8 cellular contexts compared by ENCODE assay signal in the genomic region with DNA sequence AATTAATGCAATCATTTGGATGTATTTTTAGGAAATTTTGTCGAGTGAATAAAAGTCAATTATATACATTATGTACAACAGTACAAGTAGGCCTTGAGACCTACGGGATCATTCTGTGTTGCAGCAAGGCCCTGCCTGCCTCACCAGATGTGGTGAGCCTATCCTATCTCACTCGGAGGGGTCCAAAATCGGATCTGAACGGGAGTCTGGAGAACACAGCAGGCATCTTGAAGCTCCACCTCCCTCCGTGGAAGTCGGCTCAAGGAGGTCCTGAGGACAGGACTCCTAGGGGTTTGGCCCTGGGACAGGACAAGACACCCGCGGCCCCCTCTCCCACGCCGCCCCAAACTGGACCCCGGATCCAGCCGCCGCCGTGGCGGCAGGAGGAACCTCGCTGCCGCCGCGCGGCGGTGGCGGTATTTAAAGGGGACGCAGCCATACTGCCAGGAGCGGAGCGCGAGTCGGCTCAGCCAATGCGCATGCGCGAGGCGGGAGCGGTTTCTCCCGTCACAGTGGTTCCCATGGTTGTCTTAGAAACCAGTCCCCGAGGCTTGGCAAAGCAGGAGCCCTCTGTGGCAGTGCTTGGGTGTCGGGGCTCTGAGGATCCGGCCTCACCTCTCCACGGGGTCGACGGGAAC.
DNase-seq lines count a peak whose midpoint lies in the region; ATAC-seq and TF ChIP-seq lines count a peak whose summit lies in the region.
"Not testable (repeated sequence)": the region's sequence is repeated elsewhere in the genome, so short reads cannot be mapped to it uniquely, and the experiment has no call there.

No MANE protein-coding gene starts in this region.

- H3K27ac Mint-ChIP-seq in activated CD4-positive, alpha-beta T cell treated with anti-CD3 and anti-CD28 coated beads for 36 hours = not testable (repeated sequence)

- CTCF ChIA-PET in activated CD4-positive, alpha-beta T cell treated with anti-CD3 and anti-CD28 coated beads for 36 hours (lab: Charles Lee) = not testable (repeated sequence)

- peak overlapping the region; percentile 66 for H3K27ac ChIP-seq in left ventricle myocardium inferior (replicated peaks)

- not testable (repeated sequence) for H3K36me3 ChIP-seq in left ventricle myocardium inferior

- H3K4me3 Mint-ChIP-seq in activated CD4-positive, alpha-beta T cell treated with anti-CD3 and anti-CD28 coated beads for 36 hours = not testable (repeated sequence)

- H3K4me1 ChIP-seq in left ventricle myocardium inferior = not testable (repeated sequence)

- H3K9me3 ChIP-seq in left ventricle myocardium inferior (replicated peaks) = not testable (repeated sequence)

- not testable (repeated sequence) for H3K27me3 ChIP-seq in left ventricle myocardium inferior (ENCODE audit: low read depth)

- intact Hi-C loops in activated CD4-positive, alpha-beta T cell treated with anti-CD3 and anti-CD28 coated beads for 36 hours (cut with DNase I, micrococcal nuclease); left ventricle myocardium inferior (cut with micrococcal nuclease): not testable (repeated sequence)

- peak; percentile 91 for DNase-seq in activated CD4-positive, alpha-beta T cell treated with anti-CD3 and anti-CD28 coated beads for 36 hours
- peak; percentile 64 for DNase-seq in activated gamma-delta T cell treated with anti-CD3 and anti-CD28 coated beads, Interleukin-2, amount 50 U/mL, for 16 hours (ENCODE audit: low read depth)
- peak; percentile 87 for DNase-seq in left ventricle myocardium inferior
- DNase-seq in skeletal muscle cell (ENCODE audit: low read depth) = not testable (repeated sequence)
- peak; percentile 79 to 88 for DNase-seq in stimulated activated CD8-positive, alpha-beta memory T cell treated with anti-CD3 and anti-CD28 coated beads, Interleukin-7, amount 100 ng/mL, for 4 hours (ENCODE audit: low read depth in 2 of 2)

- H3K36me3 Mint-ChIP-seq in activated CD4-positive, alpha-beta T cell treated with anti-CD3 and anti-CD28 coated beads for 36 hours (ENCODE audit: low read depth) = not testable (repeated sequence)

- not testable (repeated sequence) for H3K27me3 Mint-ChIP-seq in activated CD4-positive, alpha-beta T cell treated with anti-CD3 and anti-CD28 coated beads for 36 hours

- peak overlapping the region; percentile 62 for H3K4me3 ChIP-seq in left ventricle myocardium inferior
- peak overlapping the region; percentile 11 for H3K4me3 ChIP-seq in skeletal muscle cell (ENCODE audit: low read depth, low read length)

- H3K4me1 Mint-ChIP-seq in activated CD4-positive, alpha-beta T cell treated with anti-CD3 and anti-CD28 coated beads for 36 hours = not testable (repeated sequence)

- POLR2A ChIA-PET in activated CD4-positive, alpha-beta T cell treated with anti-CD3 and anti-CD28 coated beads for 36 hours (lab: Charles Lee) = not testable (repeated sequence)

- ATAC-seq in GM18502 (IDR thresholded peaks at IDR 0.05; ENCODE audit: poor library complexity, unreplicated experiment) = peak; percentile 86
- peak; percentile 67 for ATAC-seq in GM21717 (IDR thresholded peaks at IDR 0.05; ENCODE audit: unreplicated experiment)
- ATAC-seq in HG03378 (IDR thresholded peaks at IDR 0.05; ENCODE audit: unreplicated experiment) = peak; percentile 60
- ATAC-seq in activated CD4-positive, alpha-beta T cell treated with anti-CD3 and anti-CD28 coated beads for 36 hours = peak; percentile 55

- H3K9me3 Mint-ChIP-seq in activated CD4-positive, alpha-beta T cell treated with anti-CD3 and anti-CD28 coated beads for 36 hours (ENCODE audit: low read depth) = not testable (repeated sequence)

- not testable (repeated sequence) for TF ChIP-seq CTCF in left ventricle myocardium inferior (IDR thresholded peaks at IDR 0.05; ENCODE audit: borderline replicate concordance)
